8 cellular contexts compared by ENCODE assay signal in the genomic region with DNA sequence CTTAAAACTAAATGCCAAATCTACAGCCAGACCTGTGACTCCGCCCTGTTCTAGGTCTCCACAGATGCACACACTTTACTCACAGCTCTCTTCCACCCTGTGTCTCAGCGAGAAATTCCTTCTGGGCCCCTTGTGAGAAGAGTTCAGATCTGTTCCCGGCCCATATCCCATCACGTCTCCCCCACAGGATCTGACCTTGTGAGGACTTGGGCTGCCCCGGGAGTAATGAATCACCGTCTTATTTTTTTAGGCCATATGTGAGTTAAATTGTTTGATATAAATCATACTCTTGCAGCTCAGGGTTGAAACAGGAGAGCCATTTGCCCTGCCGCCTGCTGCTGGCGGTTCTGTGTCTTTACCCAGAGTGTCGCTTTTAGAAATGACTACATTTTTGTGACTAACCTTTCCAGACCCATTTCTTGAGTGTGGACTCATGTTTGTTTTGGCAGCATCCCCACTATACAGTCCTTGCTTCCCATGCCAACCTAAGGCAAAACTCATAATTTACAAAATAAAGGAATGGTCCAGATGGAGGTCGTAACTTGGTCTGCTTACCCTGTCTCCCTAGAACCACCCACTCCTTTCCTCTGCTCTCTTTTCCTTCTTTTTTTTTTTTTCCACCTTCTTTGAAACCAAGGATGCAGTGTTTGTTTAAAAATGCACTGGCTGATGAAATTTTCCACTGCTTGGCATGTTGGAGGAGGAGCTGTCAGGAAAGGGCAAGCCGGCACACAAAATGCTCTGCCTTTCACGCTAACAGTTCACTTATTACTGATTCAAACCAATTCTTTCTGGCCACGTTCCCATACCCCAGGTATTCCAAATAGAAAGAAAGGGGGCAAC.
DNase-seq lines count a peak whose midpoint lies in the region; ATAC-seq and TF ChIP-seq lines count a peak whose summit lies in the region.

No MANE protein-coding gene starts in this region.

- POLR2A ChIA-PET in AG04449 (lab: Yijun Ruan, JAX): interaction anchor here (0.6 to 3.3 kb wide), 15 partner anchors 16 to 975 kb away, joined by 3 to 18 read pairs (median 4); no protein-coding TSS in a partner anchor

- no peak overlapping the region for H3K27ac Mint-ChIP-seq in chondrocyte (ENCODE audit: unreplicated experiment)
- H3K27ac Mint-ChIP-seq in stimulated activated naive CD8-positive, alpha-beta T cell treated with anti-CD3 and anti-CD28 coated beads, Interleukin-15, amount 100 ng/mL, for 72 hours: no peak overlapping the region

- H3K27me3 Mint-ChIP-seq in chondrocyte (ENCODE audit: low read depth): no peaks in the 10 kb centered on the region
- H3K27me3 Mint-ChIP-seq in stimulated activated naive CD8-positive, alpha-beta T cell treated with anti-CD3 and anti-CD28 coated beads, Interleukin-15, amount 100 ng/mL, for 72 hours: no peaks in the 10 kb centered on the region

- TF ChIP-seq CTCF in AG04449 (IDR thresholded peaks at IDR 0.05; ENCODE audit: insufficient read depth, low read length, missing control alignments) (no peak), chondrocyte (IDR thresholded peaks at IDR 0.05) (peak; percentile 65), mucosa of descending colon (IDR thresholded peaks at IDR 0.05) (no peak)

- H3K4me3 ChIP-seq in AG04449 (ENCODE audit: low read depth, low read length): peak overlapping the region; percentile 37
- H3K4me3 ChIP-seq in mucosa of descending colon: no peak overlapping the region

- no peaks in the 10 kb centered on the region for H3K36me3 ChIP-seq in mucosa of descending colon (ENCODE audit: low read depth)

- peak; percentile 72 for DNase-seq in AG04449 (ENCODE audit: low read depth, low spot score)
- DNase-seq in NCI-H1092 treated with DMSO at 0.1 percent for 48 hours (lab: John Stamatoyannopoulos, UW): peak; percentile 70
- DNase-seq in chondrocyte (ENCODE audit: low spot score): no peak
- no peak for DNase-seq in mucosa of descending colon
- DNase-seq in stimulated activated naive CD8-positive, alpha-beta T cell treated with anti-CD3 and anti-CD28 coated beads, Interleukin-15, amount 100 ng/mL, for 72 hours: no peak
- no peak for DNase-seq in activated CD8-positive, alpha-beta memory T cell treated with anti-CD3 and anti-CD28 coated beads, Interleukin-2, amount 50 U/mL, for 4 hours

- no peak overlapping the region for H3K4me3 Mint-ChIP-seq in chondrocyte (ENCODE audit: unreplicated experiment)
- no peak overlapping the region for H3K4me3 Mint-ChIP-seq in stimulated activated naive CD8-positive, alpha-beta T cell treated with anti-CD3 and anti-CD28 coated beads, Interleukin-15, amount 100 ng/mL, for 72 hours

- peaks cover 25% of the 10 kb centered on the region for H3K4me1 Mint-ChIP-seq in chondrocyte (ENCODE audit: low read depth)
- no peaks in the 10 kb centered on the region for H3K4me1 Mint-ChIP-seq in stimulated activated naive CD8-positive, alpha-beta T cell treated with anti-CD3 and anti-CD28 coated beads, Interleukin-15, amount 100 ng/mL, for 72 hours

- CTCF ChIA-PET in AG04449 (lab: Yijun Ruan, JAX): interaction anchor here (1.2 to 1.5 kb wide), 4 partner anchors 10 to 320 kb away, joined by 3 to 6 read pairs (median 5); no protein-coding TSS in a partner anchor

- H3K9me3 Mint-ChIP-seq in chondrocyte (ENCODE audit: low read depth): no peaks in the 10 kb centered on the region
- H3K9me3 Mint-ChIP-seq in stimulated activated naive CD8-positive, alpha-beta T cell treated with anti-CD3 and anti-CD28 coated beads, Interleukin-15, amount 100 ng/mL, for 72 hours: no peaks in the 10 kb centered on the region

- H3K4me1 ChIP-seq in mucosa of descending colon (ENCODE audit: low read depth): no peaks in the 10 kb centered on the region

- ATAC-seq in mucosa of descending colon: peak; percentile 18
- ATAC-seq in HG02759 (IDR thresholded peaks at IDR 0.05; ENCODE audit: unreplicated experiment): no peak
- ATAC-seq in HG03095 (IDR thresholded peaks at IDR 0.05; ENCODE audit: unreplicated experiment): no peak
- no peak for ATAC-seq in stimulated activated naive CD8-positive, alpha-beta T cell treated with anti-CD3 and anti-CD28 coated beads, Interleukin-15, amount 100 ng/mL, for 72 hours

- no peaks in the 10 kb centered on the region for H3K36me3 Mint-ChIP-seq in chondrocyte (ENCODE audit: low read depth)

- intact Hi-C loops in mucosa of descending colon (cut with DNase I, micrococcal nuclease): loop anchor here in 1 of 2 donors (5.0 kb wide), 1 partner anchor 35 kb away; no protein-coding TSS in a partner anchor

- H3K9me3 ChIP-seq in mucosa of descending colon: no peaks in the 10 kb centered on the region

Comparison
In these comparisons a context has a peak if more than half of its experiments do, and no peak if none do; other contexts are left out.
1. DNase-seq: peak in AG04449 (single experiment) and NCI-H1092 treated with DMSO at 0.1 percent for 48 hours (single experiment); none in chondrocyte (single experiment), mucosa of descending colon (0 of 3), stimulated activated naive CD8-positive, alpha-beta T cell treated with anti-CD3 and anti-CD28 coated beads, Interleukin-15, amount 100 ng/mL, for 72 hours (0 of 2) and activated CD8-positive, alpha-beta memory T cell treated with anti-CD3 and anti-CD28 coated beads, Interleukin-2, amount 50 U/mL, for 4 hours (single experiment).